ENCODE assay signal across 22 cellular contexts in the genomic region with DNA sequence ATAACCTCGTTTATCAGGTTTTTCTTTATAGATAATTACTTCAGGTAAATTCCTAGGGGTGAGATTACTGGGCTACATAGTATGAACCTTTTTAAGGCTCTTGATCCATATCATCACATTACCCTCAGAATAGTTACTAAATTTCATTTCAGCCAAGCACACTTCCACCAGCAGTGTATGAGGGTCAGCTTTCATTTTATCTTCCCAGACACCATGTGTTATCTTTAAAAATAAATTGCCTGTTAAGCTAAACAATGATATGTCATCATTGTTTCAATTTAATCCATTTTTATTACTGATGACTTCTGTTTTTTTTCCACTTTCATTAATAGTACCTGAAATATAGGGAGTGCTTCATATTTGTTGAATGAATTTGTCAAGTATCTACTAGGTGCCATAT.
"Had no signal": no experiment of that assay in that cellular context is flagged by ENCODE, and none has a peak within 500 bp of the region (broad histone marks: within the 10 kb centered on the region; RNA-seq: fewer than 3 reads in every experiment).

No MANE protein-coding gene starts in this region.

- ATAC-seq: heart left ventricle; left lobe of liver; mucosa of descending colon; natural killer cell treated with Interleukin-12 subunit alpha and Interleukin-12 subunit beta and Interleukin-15 and Interleukin-18, amount 100 ng/mL, for 72 hours; pancreas; right cardiac atrium had no signal

- H3K9me3 Mint-ChIP-seq: natural killer cell treated with Interleukin-12 subunit alpha and Interleukin-12 subunit beta and Interleukin-15 and Interleukin-18, amount 100 ng/mL, for 72 hours; neural progenitor cell; type B pancreatic cell had no signal

- H3K27ac Mint-ChIP-seq: natural killer cell treated with Interleukin-12 subunit alpha and Interleukin-12 subunit beta and Interleukin-15 and Interleukin-18, amount 100 ng/mL, for 72 hours; neural progenitor cell; progenitor cell of endocrine pancreas; type B pancreatic cell had no signal

- H3K9me3 ChIP-seq: heart left ventricle, mucosa of descending colon, pancreas, suprapubic skin, thyroid gland had no signal

- H3K36me3 ChIP-seq: heart left ventricle, neural progenitor cell, pancreas, suprapubic skin, thyroid gland had no signal

- H3K27me3 Mint-ChIP-seq: natural killer cell treated with Interleukin-12 subunit alpha and Interleukin-12 subunit beta and Interleukin-15 and Interleukin-18, amount 100 ng/mL, for 72 hours; progenitor cell of endocrine pancreas; type B pancreatic cell had no signal

- H3K4me1 ChIP-seq: neural progenitor cell, suprapubic skin had no signal

- H3K4me3 ChIP-seq: dorsolateral prefrontal cortex, heart left ventricle, mucosa of descending colon, neural progenitor cell, pancreas, suprapubic skin, thyroid gland had no signal

- H3K27me3 ChIP-seq: dorsolateral prefrontal cortex, heart left ventricle, neural progenitor cell, pancreas, suprapubic skin, thyroid gland had no signal

- H3K27ac ChIP-seq: dorsolateral prefrontal cortex, heart left ventricle, neural progenitor cell, pancreas, suprapubic skin, thyroid gland had no signal

- H3K4me3 Mint-ChIP-seq: natural killer cell treated with Interleukin-12 subunit alpha and Interleukin-12 subunit beta and Interleukin-15 and Interleukin-18, amount 100 ng/mL, for 72 hours; neural progenitor cell; type B pancreatic cell had no signal

- H3K36me3 Mint-ChIP-seq: natural killer cell treated with Interleukin-12 subunit alpha and Interleukin-12 subunit beta and Interleukin-15 and Interleukin-18, amount 100 ng/mL, for 72 hours; neural progenitor cell; type B pancreatic cell had no signal

- DNase-seq: cortex of kidney; dorsolateral prefrontal cortex; effector CD8-positive, alpha-beta T cell; foreskin melanocyte; heart left ventricle; hippocampal formation; kidney glomerular epithelial cell; mammary epithelial cell; mucosa of descending colon; nucleus accumbens; pancreas; right cardiac atrium; small intestine; stimulated activated CD4-positive, alpha-beta T cell treated with anti-CD3 and anti-CD28 coated beads, Interleukin-12 subunit alpha, Interleukin-12 subunit beta, amount 100 ng/mL, for 4 hours; stimulated activated naive CD4-positive, alpha-beta T cell; thyroid gland had no signal
